Comparison of ENCODE assay signal across 16 cellular contexts in genomic region chr3:15932348-15933300, GRCh38.
DNase-seq lines count a peak whose midpoint lies in the region; ATAC-seq and TF ChIP-seq lines count a peak whose summit lies in the region.
"Had no signal": no experiment of that assay in that cellular context is flagged by ENCODE, and none has a peak within 500 bp of the region (broad histone marks: within the 10 kb centered on the region; RNA-seq: fewer than 3 reads in every experiment).

No MANE protein-coding gene starts in this region.

- no peaks in the 10 kb centered on the region for H3K36me3 ChIP-seq in WERI-Rb-1

- H3K27ac ChIP-seq in caudate nucleus (ENCODE audit: low read depth, low read length): peak overlapping the region; percentile 65
- peak overlapping the region; percentile 75 for H3K27ac ChIP-seq in temporal lobe (ENCODE audit: low read depth, low read length)
- no peak overlapping the region for H3K27ac ChIP-seq in WERI-Rb-1
- H3K27ac ChIP-seq in foreskin keratinocyte: no peak overlapping the region
- H3K27ac ChIP-seq: VCaP had no signal

- no peaks in the 10 kb centered on the region for H3K27me3 ChIP-seq in WERI-Rb-1 (ENCODE audit: insufficient read depth, low read depth, severe bottlenecking)
- H3K27me3 ChIP-seq in foreskin keratinocyte: peaks cover 4% of the 10 kb centered on the region

- DNase-seq in Kasumi-1 (lab: John Stamatoyannopoulos, UW): peak; percentile 73 to 79
- DNase-seq in caudate nucleus (lab: John Stamatoyannopoulos, UW): peak in 13 of 61 donors; percentile 2 to 37 (median 21)
- DNase-seq in medulla oblongata (ENCODE audit: extremely low spot score): peak; percentile 11
- no peak for DNase-seq in WERI-Rb-1
- no peak for DNase-seq in foreskin keratinocyte
- no peak for DNase-seq in activated CD4-positive, alpha-beta T cell treated with anti-CD3 and anti-CD28 coated beads for 4 hours
- DNase-seq: activated effector memory CD4-positive, alpha-beta T cell treated with Interleukin-2 at 50 U/mL for 16 hours; amniotic stem cell; EL; mesendoderm; NCI-H446 treated with DMSO at 0.1 percent for 48 hours; stimulated activated naive CD4-positive, alpha-beta T cell had no signal

- no peak for ATAC-seq in foreskin keratinocyte
- ATAC-seq: GM12878, HCT116 had no signal

- H3K9me3 ChIP-seq in WERI-Rb-1 (ENCODE audit: severe bottlenecking): no peaks in the 10 kb centered on the region

- H3K4me1 ChIP-seq in foreskin keratinocyte: no peaks in the 10 kb centered on the region

- no peak for TF ChIP-seq CTCF in WERI-Rb-1 (IDR thresholded peaks at IDR 0.05; ENCODE audit: low read depth, low read length)
- TF ChIP-seq CTCF in foreskin keratinocyte (conservative IDR thresholded peaks at IDR 0.05): no peak

- H3K4me3 ChIP-seq in WERI-Rb-1 (ENCODE audit: low read depth, low read length): no peak overlapping the region
- H3K4me3 ChIP-seq: GM12878 had no signal

Comparison
In these comparisons a context has a peak if more than half of its experiments do, and no peak if none do; other contexts are left out.
1. DNase-seq: peak in Kasumi-1 (2 of 2) and medulla oblongata (single experiment); none in WERI-Rb-1 (single experiment), foreskin keratinocyte (0 of 2) and activated CD4-positive, alpha-beta T cell treated with anti-CD3 and anti-CD28 coated beads for 4 hours (0 of 2).
2. H3K27ac ChIP-seq: peak in caudate nucleus (single experiment) and temporal lobe (single experiment); none in WERI-Rb-1 (single experiment) and foreskin keratinocyte (single experiment).